Comparison of ENCODE assay signal across 8 cellular contexts in the genomic region with DNA sequence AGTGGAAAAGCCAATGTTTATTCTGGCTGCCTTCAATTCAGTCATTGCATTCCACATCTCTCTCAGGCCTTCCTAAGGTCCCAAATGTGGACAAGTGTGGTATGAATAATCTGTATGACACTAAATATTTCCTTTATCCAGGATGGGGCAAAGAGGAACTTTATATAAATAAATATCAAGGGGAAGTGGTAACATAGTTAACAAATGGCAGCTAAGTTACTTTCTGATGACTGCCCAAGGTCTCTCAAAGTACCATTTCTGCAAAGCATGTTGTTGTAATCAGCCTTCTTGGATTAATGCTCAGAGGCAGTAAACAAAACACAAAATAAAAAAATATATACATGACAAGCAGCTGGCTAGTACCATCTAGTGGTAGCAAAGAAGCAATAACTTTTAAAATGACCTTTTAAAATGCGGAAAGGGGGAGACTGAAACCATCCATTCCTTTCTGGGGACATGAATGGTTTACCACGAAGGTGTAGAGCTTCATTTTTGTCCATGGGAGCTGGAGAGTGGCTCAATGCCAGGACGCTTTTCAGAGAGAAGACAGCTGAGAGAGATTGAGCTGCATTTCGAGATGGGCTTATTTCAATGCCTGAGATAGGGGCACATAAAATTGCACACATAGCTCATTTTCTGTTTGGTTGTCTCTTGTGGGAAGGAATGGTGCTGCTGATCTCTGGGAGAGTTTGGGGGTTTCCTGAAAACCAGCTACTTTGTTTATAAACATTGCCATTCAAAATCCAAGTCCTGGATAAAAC.
DNase-seq lines count a peak whose midpoint lies in the region; ATAC-seq and TF ChIP-seq lines count a peak whose summit lies in the region.

No MANE protein-coding gene starts in this region.

- H3K36me3 ChIP-seq in liver (ENCODE audit: control insufficient read depth in 4 of 4, insufficient read depth in 3 of 4, low read depth in 1 of 4, low read length in 3 of 4), result no peaks in the 10 kb centered on the region
- H3K36me3 ChIP-seq in naive thymus-derived CD4-positive, alpha-beta T cell (ENCODE audit: control insufficient read depth in 2 of 3, insufficient read depth in 3 of 3, low read length in 3 of 3), result no peaks in the 10 kb centered on the region

- peak; percentile 22 for DNase-seq in GM04504 (ENCODE audit: low read depth)
- peak; percentile 53 for DNase-seq in LoVo (ENCODE audit: low spot score)
- DNase-seq in astrocyte of the spinal cord (ENCODE audit: low read depth, low spot score), result peak; percentile 53
- DNase-seq in stimulated activated effector memory CD8-positive, alpha-beta T cell treated with anti-CD3 and anti-CD28 coated beads, Interleukin-12 subunit alpha, Interleukin-12 subunit beta, amount 100 ng/mL, for 72 hours (ENCODE audit: low spot score in 2 of 2), result no peak
- no peak for DNase-seq in central memory CD4-positive, alpha-beta T cell
- DNase-seq in naive thymus-derived CD4-positive, alpha-beta T cell, result no peak

- no peaks in the 10 kb centered on the region for H3K9me3 ChIP-seq in liver (ENCODE audit: control insufficient read depth in 4 of 4, low read length in 3 of 4)
- H3K9me3 ChIP-seq in naive thymus-derived CD4-positive, alpha-beta T cell (ENCODE audit: control insufficient read depth in 2 of 3, low read length in 3 of 3), result no peaks in the 10 kb centered on the region

- CTCF ChIA-PET in naive thymus-derived CD4-positive, alpha-beta T cell (lab: Charles Lee), result no interaction called here

- H3K9me3 Mint-ChIP-seq in stimulated activated effector memory CD8-positive, alpha-beta T cell treated with anti-CD3 and anti-CD28 coated beads, Interleukin-12 subunit alpha, Interleukin-12 subunit beta, amount 100 ng/mL, for 72 hours, result peaks cover 10% of the 10 kb centered on the region
- H3K9me3 Mint-ChIP-seq in naive thymus-derived CD4-positive, alpha-beta T cell, result peaks cover 0 to 13% (median 4%) of the 10 kb centered on the region in 11 donors

- no peaks in the 10 kb centered on the region for H3K36me3 Mint-ChIP-seq in stimulated activated effector memory CD8-positive, alpha-beta T cell treated with anti-CD3 and anti-CD28 coated beads, Interleukin-12 subunit alpha, Interleukin-12 subunit beta, amount 100 ng/mL, for 72 hours
- no peaks in the 10 kb centered on the region for H3K36me3 Mint-ChIP-seq in naive thymus-derived CD4-positive, alpha-beta T cell

- POLR2A ChIA-PET in naive thymus-derived CD4-positive, alpha-beta T cell (lab: Charles Lee), result no interaction called here

- H3K9ac ChIP-seq in liver (ENCODE audit: low read depth in 1 of 2, low read length in 2 of 2), result peak overlapping the region in 1 of 2 donors; percentile 11

- no peak overlapping the region for H3K4me3 Mint-ChIP-seq in stimulated activated effector memory CD8-positive, alpha-beta T cell treated with anti-CD3 and anti-CD28 coated beads, Interleukin-12 subunit alpha, Interleukin-12 subunit beta, amount 100 ng/mL, for 72 hours
- no peak overlapping the region for H3K4me3 Mint-ChIP-seq in naive thymus-derived CD4-positive, alpha-beta T cell

- H3K4me1 ChIP-seq in liver (ENCODE audit: control insufficient read depth in 4 of 4, insufficient read depth in 4 of 4, low read length in 3 of 4), result peaks cover 0 to 3% (median 0%) of the 10 kb centered on the region in 4 donors
- no peaks in the 10 kb centered on the region for H3K4me1 ChIP-seq in naive thymus-derived CD4-positive, alpha-beta T cell (ENCODE audit: control insufficient read depth in 2 of 2, insufficient read depth in 2 of 2, low read length in 2 of 2)

- no peaks in the 10 kb centered on the region for H3K27me3 ChIP-seq in liver (ENCODE audit: control insufficient read depth in 4 of 4, insufficient read depth in 4 of 4, low read length in 3 of 4)
- H3K27me3 ChIP-seq in naive thymus-derived CD4-positive, alpha-beta T cell (ENCODE audit: control insufficient read depth in 2 of 2, insufficient read depth in 2 of 2, low read length in 2 of 2), result no peaks in the 10 kb centered on the region

- no peak for ATAC-seq in HG02870 (IDR thresholded peaks at IDR 0.05; ENCODE audit: unreplicated experiment)
- ATAC-seq in stimulated activated effector memory CD8-positive, alpha-beta T cell treated with anti-CD3 and anti-CD28 coated beads, Interleukin-12 subunit alpha, Interleukin-12 subunit beta, amount 100 ng/mL, for 72 hours, result no peak
- ATAC-seq in naive thymus-derived CD4-positive, alpha-beta T cell, result no peak

- peak; percentile 96 to 97 for TF ChIP-seq RAD21 in liver (IDR thresholded peaks at IDR 0.05)

- H3K4me1 Mint-ChIP-seq in stimulated activated effector memory CD8-positive, alpha-beta T cell treated with anti-CD3 and anti-CD28 coated beads, Interleukin-12 subunit alpha, Interleukin-12 subunit beta, amount 100 ng/mL, for 72 hours, result no peaks in the 10 kb centered on the region
- H3K4me1 Mint-ChIP-seq in naive thymus-derived CD4-positive, alpha-beta T cell, result no peaks in the 10 kb centered on the region

- no peak overlapping the region for H3K27ac ChIP-seq in liver (ENCODE audit: low read depth in 1 of 2, low read length in 2 of 2)
- H3K27ac ChIP-seq in naive thymus-derived CD4-positive, alpha-beta T cell (ENCODE audit: low read depth, low read length), result no peak overlapping the region

- 22% methylated on average over 4 of the region's 4 CpGs for WGBS in liver

- intact Hi-C loops in naive thymus-derived CD4-positive, alpha-beta T cell (cut with micrococcal nuclease), result no loop called here

- no peak overlapping the region for H3K27ac Mint-ChIP-seq in stimulated activated effector memory CD8-positive, alpha-beta T cell treated with anti-CD3 and anti-CD28 coated beads, Interleukin-12 subunit alpha, Interleukin-12 subunit beta, amount 100 ng/mL, for 72 hours
- no peak overlapping the region for H3K27ac Mint-ChIP-seq in naive thymus-derived CD4-positive, alpha-beta T cell

- peak; percentile 61 for TF ChIP-seq CTCF in astrocyte of the spinal cord (IDR thresholded peaks at IDR 0.05; ENCODE audit: low read depth, low read length)
- TF ChIP-seq CTCF in liver (IDR thresholded peaks at IDR 0.05; ENCODE audit: low read depth, low read length, missing input control), result peak; percentile 65

- no peaks in the 10 kb centered on the region for H3K27me3 Mint-ChIP-seq in naive thymus-derived CD4-positive, alpha-beta T cell

- in situ Hi-C loops in astrocyte of the spinal cord (cut with HindIII; ENCODE audit: low sequenced_read_pairs), result no loop called here

- H3K4me3 ChIP-seq in astrocyte of the spinal cord (ENCODE audit: low read depth, low read length) (no peak overlapping the region), liver (ENCODE audit: low read depth in 1 of 3, low read length in 3 of 3) (no peak overlapping the region)
- no peak overlapping the region for H3K4me3 ChIP-seq in naive thymus-derived CD4-positive, alpha-beta T cell (ENCODE audit: low read length)

TF ChIP-seq in liver, 16 proteins besides CTCF, POLR2A, EP300 and RAD21 (continues in another document):
- TF ChIP-seq, protein P1, sequence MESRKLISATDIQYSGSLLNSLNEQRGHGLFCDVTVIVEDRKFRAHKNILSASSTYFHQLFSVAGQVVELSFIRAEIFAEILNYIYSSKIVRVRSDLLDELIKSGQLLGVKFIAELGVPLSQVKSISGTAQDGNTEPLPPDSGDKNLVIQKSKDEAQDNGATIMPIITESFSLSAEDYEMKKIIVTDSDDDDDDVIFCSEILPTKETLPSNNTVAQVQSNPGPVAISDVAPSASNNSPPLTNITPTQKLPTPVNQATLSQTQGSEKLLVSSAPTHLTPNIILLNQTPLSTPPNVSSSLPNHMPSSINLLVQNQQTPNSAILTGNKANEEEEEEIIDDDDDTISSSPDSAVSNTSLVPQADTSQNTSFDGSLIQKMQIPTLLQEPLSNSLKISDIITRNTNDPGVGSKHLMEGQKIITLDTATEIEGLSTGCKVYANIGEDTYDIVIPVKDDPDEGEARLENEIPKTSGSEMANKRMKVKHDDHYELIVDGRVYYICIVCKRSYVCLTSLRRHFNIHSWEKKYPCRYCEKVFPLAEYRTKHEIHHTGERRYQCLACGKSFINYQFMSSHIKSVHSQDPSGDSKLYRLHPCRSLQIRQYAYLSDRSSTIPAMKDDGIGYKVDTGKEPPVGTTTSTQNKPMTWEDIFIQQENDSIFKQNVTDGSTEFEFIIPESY (IDR thresholded peaks at IDR 0.05), result no peak
- TF ChIP-seq RXRA (IDR thresholded peaks at IDR 0.05) (no peak), YY1 (IDR thresholded peaks at IDR 0.05) (no peak), SP1 (IDR thresholded peaks at IDR 0.05) (no peak), TAF1 (conservative IDR thresholded peaks at IDR 0.05) (no peak), FOXA1 (IDR thresholded peaks at IDR 0.05) (no peak), EGR1 (IDR thresholded peaks at IDR 0.05; ENCODE audit: low read depth in 2 of 2) (no peak), JUND (IDR thresholded peaks at IDR 0.05) (no peak)
- TF ChIP-seq, protein P2, sequence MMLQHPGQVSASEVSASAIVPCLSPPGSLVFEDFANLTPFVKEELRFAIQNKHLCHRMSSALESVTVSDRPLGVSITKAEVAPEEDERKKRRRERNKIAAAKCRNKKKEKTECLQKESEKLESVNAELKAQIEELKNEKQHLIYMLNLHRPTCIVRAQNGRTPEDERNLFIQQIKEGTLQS (IDR thresholded peaks at IDR 0.05), result no peak
- TF ChIP-seq, protein P3, sequence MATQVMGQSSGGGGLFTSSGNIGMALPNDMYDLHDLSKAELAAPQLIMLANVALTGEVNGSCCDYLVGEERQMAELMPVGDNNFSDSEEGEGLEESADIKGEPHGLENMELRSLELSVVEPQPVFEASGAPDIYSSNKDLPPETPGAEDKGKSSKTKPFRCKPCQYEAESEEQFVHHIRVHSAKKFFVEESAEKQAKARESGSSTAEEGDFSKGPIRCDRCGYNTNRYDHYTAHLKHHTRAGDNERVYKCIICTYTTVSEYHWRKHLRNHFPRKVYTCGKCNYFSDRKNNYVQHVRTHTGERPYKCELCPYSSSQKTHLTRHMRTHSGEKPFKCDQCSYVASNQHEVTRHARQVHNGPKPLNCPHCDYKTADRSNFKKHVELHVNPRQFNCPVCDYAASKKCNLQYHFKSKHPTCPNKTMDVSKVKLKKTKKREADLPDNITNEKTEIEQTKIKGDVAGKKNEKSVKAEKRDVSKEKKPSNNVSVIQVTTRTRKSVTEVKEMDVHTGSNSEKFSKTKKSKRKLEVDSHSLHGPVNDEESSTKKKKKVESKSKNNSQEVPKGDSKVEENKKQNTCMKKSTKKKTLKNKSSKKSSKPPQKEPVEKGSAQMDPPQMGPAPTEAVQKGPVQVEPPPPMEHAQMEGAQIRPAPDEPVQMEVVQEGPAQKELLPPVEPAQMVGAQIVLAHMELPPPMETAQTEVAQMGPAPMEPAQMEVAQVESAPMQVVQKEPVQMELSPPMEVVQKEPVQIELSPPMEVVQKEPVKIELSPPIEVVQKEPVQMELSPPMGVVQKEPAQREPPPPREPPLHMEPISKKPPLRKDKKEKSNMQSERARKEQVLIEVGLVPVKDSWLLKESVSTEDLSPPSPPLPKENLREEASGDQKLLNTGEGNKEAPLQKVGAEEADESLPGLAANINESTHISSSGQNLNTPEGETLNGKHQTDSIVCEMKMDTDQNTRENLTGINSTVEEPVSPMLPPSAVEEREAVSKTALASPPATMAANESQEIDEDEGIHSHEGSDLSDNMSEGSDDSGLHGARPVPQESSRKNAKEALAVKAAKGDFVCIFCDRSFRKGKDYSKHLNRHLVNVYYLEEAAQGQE (IDR thresholded peaks at IDR 0.05), result no peak

Comparison
In these comparisons a context has a peak if more than half of its experiments do, and no peak if none do; other contexts are left out.
1. DNase-seq: peak in GM04504 (single experiment), LoVo (single experiment) and astrocyte of the spinal cord (single experiment); none in stimulated activated effector memory CD8-positive, alpha-beta T cell treated with anti-CD3 and anti-CD28 coated beads, Interleukin-12 subunit alpha, Interleukin-12 subunit beta, amount 100 ng/mL, for 72 hours (0 of 2), central memory CD4-positive, alpha-beta T cell (single experiment) and naive thymus-derived CD4-positive, alpha-beta T cell (0 of 9).